In the genomic region with DNA sequence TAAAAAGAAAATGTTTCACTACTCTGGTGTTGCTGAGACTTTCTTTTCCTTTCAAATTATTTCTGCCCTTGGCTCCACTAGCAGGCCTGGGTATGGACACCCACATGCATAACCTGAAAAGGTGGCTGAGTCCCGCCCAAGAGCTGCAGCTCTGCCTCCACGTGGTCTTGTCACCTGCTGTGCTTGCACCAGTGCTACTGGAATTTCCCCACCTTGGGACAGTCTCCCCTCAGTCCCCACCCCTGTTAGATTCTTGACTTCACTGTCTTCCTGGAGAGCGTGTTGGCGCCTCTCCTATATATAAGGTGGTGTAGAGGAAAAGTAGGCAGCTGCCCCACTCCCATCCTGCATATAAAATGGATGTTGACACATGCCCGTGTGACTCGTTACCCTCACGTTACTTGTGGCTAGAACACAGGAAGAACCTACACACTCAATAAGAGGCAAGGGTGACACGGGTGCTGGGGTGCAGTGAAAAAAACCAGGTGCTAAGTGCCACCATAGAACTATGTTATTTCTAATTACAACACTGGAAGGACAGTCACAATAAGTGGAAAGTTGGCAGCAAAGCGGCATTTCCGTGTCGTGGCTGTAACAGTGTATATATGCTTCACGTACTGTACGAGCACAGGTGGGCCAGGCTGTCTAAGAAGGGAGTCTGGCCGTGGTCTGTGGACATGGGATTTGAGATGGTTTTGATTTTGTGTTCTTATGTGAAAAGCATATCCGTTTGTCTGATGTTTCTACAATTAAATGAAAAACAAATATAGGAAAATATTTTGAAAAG, we compare ENCODE assay signal across 12 cellular contexts.
A peak's percentile ranks its signal among the peaks of the same experiment; 100 is the strongest.
DNase-seq lines count a peak whose midpoint lies in the region; TF ChIP-seq lines count a peak whose summit lies in the region.
"Had no signal": no experiment of that assay in that cellular context is flagged by ENCODE, and none has a peak within 500 bp of the region (broad histone marks: within the 10 kb centered on the region; RNA-seq: fewer than 3 reads in every experiment).

No MANE protein-coding gene starts in this region.

- H3K36me3 ChIP-seq in effector memory CD4-positive, alpha-beta T cell (ENCODE audit: control insufficient read depth, insufficient read depth, low read length), result no peaks in the 10 kb centered on the region
- H3K36me3 ChIP-seq: neutrophil had no signal

- DNase-seq in AG10803 (ENCODE audit: low read depth) (peak; percentile 13), EH (ENCODE audit: low read depth) (peak; percentile 43), T-helper 22 cell (ENCODE audit: low read depth) (peak; percentile 23), lower leg skin (ENCODE audit: low spot score in 2 of 2) (no peak), NCI-H748 treated with DMSO at 0.1 percent for 48 hours (lab: John Stamatoyannopoulos, UW) (no peak), NAMALWA (ENCODE audit: low spot score) (no peak), ecto neural progenitor cell (ENCODE audit: low spot score) (no peak)
- peak in 2 of 3 donors; percentile 21 to 23 for DNase-seq in effector memory CD4-positive, alpha-beta T cell
- DNase-seq: COR-L47, NCI-H2227 treated with DMSO at 0.1 percent for 48 hours, RPMI8226 had no signal

- H3K4me3 ChIP-seq in AG10803 (ENCODE audit: low read length) (no peak overlapping the region), lower leg skin (ENCODE audit: low read depth, poor library complexity, severe bottlenecking) (no peak overlapping the region)
- H3K4me3 ChIP-seq in effector memory CD4-positive, alpha-beta T cell (ENCODE audit: insufficient read depth, low read depth, low read length, poor library complexity, severe bottlenecking), result no peak overlapping the region

- 58 to 60% methylated on average over 15 of the region's 15 CpGs for WGBS in lower leg skin, 2 donors

- TF ChIP-seq POLR2A in lower leg skin (IDR thresholded peaks at IDR 0.05), result no peak

- intact Hi-C loops in lower leg skin (cut with DNase I; ENCODE audit: low total_unique reads), result no loop called here

- TF ChIP-seq CTCF in AG10803 (conservative IDR thresholded peaks at IDR 0.05; ENCODE audit: low read length) (no peak), lower leg skin (IDR thresholded peaks at IDR 0.05) (no peak)

- no peaks in the 10 kb centered on the region for H3K9me3 ChIP-seq in effector memory CD4-positive, alpha-beta T cell (ENCODE audit: control insufficient read depth, low read length)
- H3K9me3 ChIP-seq: neutrophil had no signal

- peaks cover 45% of the 10 kb centered on the region for H3K4me1 ChIP-seq in effector memory CD4-positive, alpha-beta T cell (ENCODE audit: control insufficient read depth, insufficient read depth, low read length, poor library complexity, severe bottlenecking)

- H3K27ac ChIP-seq in effector memory CD4-positive, alpha-beta T cell (ENCODE audit: insufficient read depth, low read length, poor library complexity, severe bottlenecking), result no peak overlapping the region
- H3K27ac ChIP-seq: neutrophil had no signal

- no peaks in the 10 kb centered on the region for H3K27me3 ChIP-seq in effector memory CD4-positive, alpha-beta T cell (replicated peaks; ENCODE audit: control insufficient read depth, insufficient read depth, low read length, poor library complexity, severe bottlenecking)
- H3K27me3 ChIP-seq: neutrophil had no signal

Comparison
In these comparisons a context has a peak if more than half of its experiments do, and no peak if none do; other contexts are left out.
1. DNase-seq: peak in AG10803 (single experiment), EH (single experiment), T-helper 22 cell (single experiment) and effector memory CD4-positive, alpha-beta T cell (2 of 3); none in lower leg skin (0 of 2), NCI-H748 treated with DMSO at 0.1 percent for 48 hours (single experiment), NAMALWA (single experiment) and ecto neural progenitor cell (single experiment).